Comparison of ENCODE assay signal across 1 cellular context in the genomic region with DNA sequence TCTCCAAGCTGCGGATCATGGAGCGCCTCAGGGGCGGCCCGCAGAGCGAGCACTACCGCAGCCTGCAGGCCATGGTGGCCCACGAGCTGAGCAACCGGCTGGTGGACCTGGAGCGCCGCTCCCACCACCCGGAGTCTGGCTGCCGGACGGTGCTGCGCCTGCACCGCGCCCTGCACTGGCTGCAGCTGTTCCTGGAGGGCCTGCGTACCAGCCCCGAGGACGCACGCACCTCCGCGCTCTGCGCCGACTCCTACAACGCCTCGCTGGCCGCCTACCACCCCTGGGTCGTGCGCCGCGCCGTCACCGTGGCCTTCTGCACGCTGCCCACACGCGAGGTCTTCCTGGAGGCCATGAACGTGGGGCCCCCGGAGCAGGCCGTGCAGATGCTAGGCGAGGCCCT.
A peak's percentile ranks its signal among the peaks of the same experiment; 100 is the strongest.
TF ChIP-seq lines count a peak whose summit lies in the region.

No MANE protein-coding gene starts in this region.

TF ChIP-seq in K562, 482 proteins besides CTCF, POLR2A, EP300 and RAD21:
- TF ChIP-seq ZNF778 (CRISPR knock-in tag; IDR thresholded peaks at IDR 0.05) (no peak), POLR2G (IDR thresholded peaks at IDR 0.05; ENCODE audit: low read depth, low read length) (peak; percentile 4; the same call in 1 of the 2 replicates)
